In the genomic region with DNA sequence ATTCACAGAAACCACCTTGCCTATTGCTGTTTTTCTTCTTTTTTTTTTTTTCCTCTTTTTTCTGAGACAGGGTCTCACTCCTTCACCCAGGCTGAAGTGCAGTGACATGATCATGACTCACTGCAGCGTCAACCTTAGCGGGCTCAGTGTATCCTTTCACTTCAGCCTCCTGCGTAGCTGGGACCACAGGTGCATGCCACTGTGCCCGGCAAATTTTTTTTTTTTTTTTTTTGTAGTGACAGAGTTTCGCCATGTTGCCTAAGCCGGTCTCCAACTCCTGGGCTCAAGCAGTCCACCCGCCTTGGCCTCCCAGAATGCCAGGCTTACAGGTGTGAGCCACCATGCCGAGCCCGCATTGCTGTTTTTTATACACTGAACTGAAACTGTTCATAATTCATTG, we compare ENCODE assay signal across 9 cellular contexts. TPM values are rescaled to one million over a fixed set of nuclear protein-coding genes. Genes with fewer than 3 reads are reported as not detected.
DNase-seq lines count a peak whose midpoint lies in the region; ATAC-seq, FAIRE-seq and TF ChIP-seq lines count a peak whose summit lies in the region.
"Had no signal": no experiment of that assay in that cellular context is flagged by ENCODE, and none has a peak within 500 bp of the region (broad histone marks: within the 10 kb centered on the region; RNA-seq: fewer than 3 reads in every experiment).

No MANE protein-coding gene starts in this region.

- H2BK5ac ChIP-seq in mesenchymal stem cell (ENCODE audit: low read depth, low read length, poor library complexity, severe bottlenecking): no peak overlapping the region

- no peak overlapping the region for H3K14ac ChIP-seq in mesenchymal stem cell (ENCODE audit: low read length in 2 of 2)

- peaks cover 18% of the 10 kb centered on the region for H3K4me1 ChIP-seq in mesenchymal stem cell (ENCODE audit: control insufficient read depth, insufficient read depth, low read depth, low read length)

- no peak overlapping the region for H4K91ac ChIP-seq in mesenchymal stem cell (ENCODE audit: low read length)

- intact Hi-C loops in Calu3 (cut with micrococcal nuclease; ENCODE audit: unreplicated experiment) (no loop called here), lower leg skin (cut with DNase I; ENCODE audit: low total_unique reads) (no loop called here)
- intact Hi-C loops in activated CD8-positive, alpha-beta T cell treated with anti-CD3 and anti-CD28 coated beads for 36 hours (cut with micrococcal nuclease): no loop called here

- peaks cover 0 to 3% of the 10 kb centered on the region in 2 experiments for H3K36me3 ChIP-seq in mesenchymal stem cell (ENCODE audit: control insufficient read depth in 1 of 2, insufficient read depth in 2 of 2, low read depth in 1 of 2, low read length in 2 of 2)

- peak overlapping the region; percentile 97 for H3K27ac Mint-ChIP-seq in Calu3 (ENCODE audit: unreplicated experiment)
- H3K27ac Mint-ChIP-seq in activated CD8-positive, alpha-beta T cell treated with anti-CD3 and anti-CD28 coated beads for 36 hours: peak overlapping the region; percentile 82

- DNase-seq in Calu3: peak; percentile 65
- DNase-seq in activated CD8-positive, alpha-beta T cell treated with anti-CD3 and anti-CD28 coated beads for 36 hours: peak; percentile 73
- peak; percentile 64 for DNase-seq in mesenchymal stem cell
- DNase-seq in urothelium cell line (ENCODE audit: low spot score): no peak
- no peak for DNase-seq in foreskin melanocyte
- no peak for DNase-seq in lower leg skin (ENCODE audit: low spot score in 2 of 2)
- no peak for DNase-seq in GM10248 (ENCODE audit: extremely low spot score)
- DNase-seq: foreskin fibroblast had no signal

- H3K4me2 ChIP-seq in mesenchymal stem cell (ENCODE audit: low read length, poor library complexity, severe bottlenecking): no peak overlapping the region

- H3K23ac ChIP-seq in mesenchymal stem cell (ENCODE audit: low read length in 2 of 2): no peak overlapping the region

- no peak overlapping the region for H4K8ac ChIP-seq in mesenchymal stem cell (ENCODE audit: low read length)

- H3K9me3 Mint-ChIP-seq in Calu3 (ENCODE audit: low read depth, unreplicated experiment): no peaks in the 10 kb centered on the region
- H3K9me3 Mint-ChIP-seq in activated CD8-positive, alpha-beta T cell treated with anti-CD3 and anti-CD28 coated beads for 36 hours: no peaks in the 10 kb centered on the region

- H3K79me1 ChIP-seq in mesenchymal stem cell (replicated peaks; ENCODE audit: low read length, poor library complexity, severe bottlenecking): peaks cover 3% of the 10 kb centered on the region

- H3K9ac ChIP-seq in mesenchymal stem cell (ENCODE audit: low read length): no peak overlapping the region

- no peak overlapping the region for H2AFZ ChIP-seq in mesenchymal stem cell (ENCODE audit: low read depth, low read length)

- no peak for TF ChIP-seq POLR2A in lower leg skin (IDR thresholded peaks at IDR 0.05)

- POLR2A ChIA-PET in activated CD8-positive, alpha-beta T cell treated with anti-CD3 and anti-CD28 coated beads for 36 hours (lab: Charles Lee): no interaction called here
- POLR2A ChIA-PET in GM10248 (lab: Yijun Ruan, JAX): interaction anchor here (0.6 to 0.7 kb wide), 2 partner anchors 122 to 363 kb away, joined by 4 to 6 read pairs; no protein-coding TSS in a partner anchor

- H3K4me3 ChIP-seq in mesenchymal stem cell (ENCODE audit: insufficient read depth in 1 of 2, low read depth in 1 of 2, low read length in 2 of 2): no peak overlapping the region
- H3K4me3 ChIP-seq in lower leg skin (ENCODE audit: low read depth, poor library complexity, severe bottlenecking): no peak overlapping the region

- H3K27ac ChIP-seq in mesenchymal stem cell (ENCODE audit: low read length, poor library complexity, severe bottlenecking): no peak overlapping the region

- CTCF ChIA-PET in Calu3 (lab: Charles Lee) (interaction anchor here (0.8 to 1.5 kb wide), 4 partner anchors 9 to 558 kb away, joined by 3 to 6 read pairs (median 4); no protein-coding TSS in a partner anchor), GM10248 (lab: Yijun Ruan, JAX) (interaction anchor here (3.5 to 7.7 kb wide), 2 partner anchors 9 to 559 kb away, joined by 16 to 63 read pairs; no protein-coding TSS in a partner anchor)
- CTCF ChIA-PET in activated CD8-positive, alpha-beta T cell treated with anti-CD3 and anti-CD28 coated beads for 36 hours (lab: Charles Lee): interaction anchor here (0.8 to 1.6 kb wide), 3 partner anchors 9 to 558 kb away, joined by 3 to 6 read pairs (median 3); no protein-coding TSS in a partner anchor

- no peak overlapping the region for H2AK5ac ChIP-seq in mesenchymal stem cell (ENCODE audit: low read length, severe bottlenecking)

- FAIRE-seq in urothelium cell line (lab: Jason Lieb, UNC): no peak

- no peak overlapping the region for H3K4ac ChIP-seq in mesenchymal stem cell (ENCODE audit: low read depth in 1 of 2, low read length in 2 of 2)

- no peaks in the 10 kb centered on the region for H3K9me3 ChIP-seq in mesenchymal stem cell (ENCODE audit: control insufficient read depth, low read length)

- 66% methylated on average over 8 of the region's 9 CpGs for WGBS in mesenchymal stem cell
- 69 to 77% methylated on average over 9 of the region's 9 CpGs for WGBS in lower leg skin, 2 donors

- no peak overlapping the region for H2BK15ac ChIP-seq in mesenchymal stem cell (ENCODE audit: low read depth, poor library complexity, severe bottlenecking)

- peak overlapping the region; percentile 63 for H3K4me3 Mint-ChIP-seq in Calu3 (ENCODE audit: low read depth, unreplicated experiment)
- H3K4me3 Mint-ChIP-seq in activated CD8-positive, alpha-beta T cell treated with anti-CD3 and anti-CD28 coated beads for 36 hours: peak overlapping the region; percentile 54

- TF ChIP-seq CTCF in Calu3 (IDR thresholded peaks at IDR 0.05; ENCODE audit: unreplicated experiment) (no peak), lower leg skin (IDR thresholded peaks at IDR 0.05) (no peak), GM10248 (IDR thresholded peaks at IDR 0.05; ENCODE audit: control extremely low read depth, extremely low read depth, low read depth, missing control alignments) (no peak)
- TF ChIP-seq CTCF in activated CD8-positive, alpha-beta T cell treated with anti-CD3 and anti-CD28 coated beads for 36 hours (IDR thresholded peaks at IDR 0.05): no peak

- no peak overlapping the region for H2BK12ac ChIP-seq in mesenchymal stem cell (ENCODE audit: low read length in 2 of 2)

- BruUV-seq in Calu3 (replicated peaks; lab: Mats Ljungman, UMichigan): no TSS peak

- peaks cover 89% of the 10 kb centered on the region for H3K4me1 Mint-ChIP-seq in Calu3 (ENCODE audit: low read depth, unreplicated experiment)
- peaks cover 82% of the 10 kb centered on the region for H3K4me1 Mint-ChIP-seq in activated CD8-positive, alpha-beta T cell treated with anti-CD3 and anti-CD28 coated beads for 36 hours (ENCODE audit: low read depth)

- H2BK120ac ChIP-seq in mesenchymal stem cell (ENCODE audit: low read depth, low read length): no peak overlapping the region

- H3K27me3 Mint-ChIP-seq in Calu3 (ENCODE audit: unreplicated experiment): no peaks in the 10 kb centered on the region
- H3K27me3 Mint-ChIP-seq in activated CD8-positive, alpha-beta T cell treated with anti-CD3 and anti-CD28 coated beads for 36 hours: no peaks in the 10 kb centered on the region

- no peaks in the 10 kb centered on the region for H3K27me3 ChIP-seq in mesenchymal stem cell (ENCODE audit: control insufficient read depth in 1 of 2, insufficient read depth in 1 of 2, low read length in 2 of 2)

- peaks cover 24% of the 10 kb centered on the region for H3K36me3 Mint-ChIP-seq in Calu3 (ENCODE audit: insufficient read depth, unreplicated experiment)
- no peaks in the 10 kb centered on the region for H3K36me3 Mint-ChIP-seq in activated CD8-positive, alpha-beta T cell treated with anti-CD3 and anti-CD28 coated beads for 36 hours (ENCODE audit: low read depth)

- peak; percentile 48 for ATAC-seq in HG03378 (IDR thresholded peaks at IDR 0.05; ENCODE audit: unreplicated experiment)
- ATAC-seq in activated CD8-positive, alpha-beta T cell treated with anti-CD3 and anti-CD28 coated beads for 36 hours: peak; percentile 86

- no peak overlapping the region for H3K18ac ChIP-seq in mesenchymal stem cell (ENCODE audit: low read depth in 1 of 2, low read length in 2 of 2)

RNA-seq across cellular contexts. Expression of gene MAP3K1, which starts 13.8 kb away (rescaled TPM):
- total RNA-seq in Calu3 (2022): 32.9 and 33.1 TPM in 2 replicates
- total RNA-seq in activated CD8-positive, alpha-beta T cell treated with anti-CD3 and anti-CD28 coated beads for 36 hours: 10 to 100 TPM; 16.9 to 17.0 TPM
- polyA plus RNA-seq in mesenchymal stem cell (2013, experiment 1 of 2): 11.0 TPM
- 10.8 TPM for polyA plus RNA-seq in mesenchymal stem cell (2013, experiment 2 of 2)
- 10 to 100 TPM; 63.7 to 92.8 (median 68.9) TPM for total RNA-seq in lower leg skin

Comparison
In these comparisons a context has a peak if more than half of its experiments do, and no peak if none do; other contexts are left out.
1. DNase-seq: peak in Calu3 (single experiment), activated CD8-positive, alpha-beta T cell treated with anti-CD3 and anti-CD28 coated beads for 36 hours (single experiment) and mesenchymal stem cell (single experiment); none in urothelium cell line (single experiment), foreskin melanocyte (single experiment), lower leg skin (0 of 2) and GM10248 (single experiment).